Comparison of ENCODE assay signal across 11 cellular contexts in genomic region chr2:165357758-165358157, GRCh38.
DNase-seq lines count a peak whose midpoint lies in the region; ATAC-seq and TF ChIP-seq lines count a peak whose summit lies in the region.
"Had no signal": no experiment of that assay in that cellular context is flagged by ENCODE, and none has a peak within 500 bp of the region (broad histone marks: within the 10 kb centered on the region; RNA-seq: fewer than 3 reads in every experiment).

No MANE protein-coding gene starts in this region.

- H3K4me3 Mint-ChIP-seq in natural killer cell treated with Interleukin-12 subunit alpha and Interleukin-12 subunit beta and Interleukin-15 and Interleukin-18, amount 100 ng/mL, for 72 hours = no peak overlapping the region
- H3K4me3 Mint-ChIP-seq: activated naive CD8-positive, alpha-beta T cell; nephron had no signal

- 22 to 39% (median 35%) methylated on average over 2 of the region's 2 CpGs for WGBS in spleen, 5 donors

- H3K4me1 Mint-ChIP-seq in natural killer cell treated with Interleukin-12 subunit alpha and Interleukin-12 subunit beta and Interleukin-15 and Interleukin-18, amount 100 ng/mL, for 72 hours (ENCODE audit: low read depth in 2 of 2) = no peaks in the 10 kb centered on the region
- H3K4me1 Mint-ChIP-seq: nephron had no signal

- peak; percentile 90 for DNase-seq in DMS 273 (lab: John Stamatoyannopoulos, UW; ENCODE audit: unreplicated experiment)
- peak; percentile 78 for DNase-seq in fibroblast of mammary gland (ENCODE audit: low read depth)
- no peak for DNase-seq in GM10248 (ENCODE audit: extremely low spot score)
- DNase-seq in natural killer cell treated with Interleukin-12 subunit alpha and Interleukin-12 subunit beta and Interleukin-15 and Interleukin-18, amount 100 ng/mL, for 72 hours (ENCODE audit: low spot score) = no peak
- DNase-seq in spleen = no peak
- no peak for DNase-seq in NK-92 treated with Interleukin-12 subunit alpha and Interleukin-12 subunit beta, amount 100 ng/mL, for 24 hours (lab: John Stamatoyannopoulos, UW)

- H3K4me2 ChIP-seq in KMS-11 = peak overlapping the region; percentile 4; the same call in 1 of the 2 replicates

- H3K27me3 ChIP-seq in KMS-11 (ENCODE audit: insufficient read depth, low read depth) = no peaks in the 10 kb centered on the region
- H3K27me3 ChIP-seq in spleen (replicated peaks in 1 of 7) = no peaks in the 10 kb centered on the region
- H3K27me3 ChIP-seq: suprapubic skin had no signal

- H3K36me3 ChIP-seq in KMS-11 (ENCODE audit: insufficient read depth) (no peaks in the 10 kb centered on the region), spleen (no peaks in the 10 kb centered on the region)
- H3K36me3 ChIP-seq: suprapubic skin had no signal

- H3K27me3 Mint-ChIP-seq in natural killer cell treated with Interleukin-12 subunit alpha and Interleukin-12 subunit beta and Interleukin-15 and Interleukin-18, amount 100 ng/mL, for 72 hours = no peaks in the 10 kb centered on the region
- H3K27me3 Mint-ChIP-seq: activated naive CD8-positive, alpha-beta T cell had no signal

- intact Hi-C loops in spleen (cut with DNase I; ENCODE audit: low total_unique reads) = no loop called here

- no peak overlapping the region for H2AFZ ChIP-seq in KMS-11 (ENCODE audit: low read depth)

- TF ChIP-seq CTCF in KMS-11 (conservative IDR thresholded peaks at IDR 0.05; ENCODE audit: low read depth, low read length) (no peak), fibroblast of mammary gland (conservative IDR thresholded peaks at IDR 0.05; ENCODE audit: control insufficient read depth, insufficient read depth, low read depth, low read length) (no peak), GM10248 (IDR thresholded peaks at IDR 0.05; ENCODE audit: control extremely low read depth, extremely low read depth, low read depth, missing control alignments) (no peak), spleen (IDR thresholded peaks at IDR 0.05 in 8 of 11, conservative IDR thresholded peaks at IDR 0.05 in 3 of 11) (no peak)

- peaks cover 15% of the 10 kb centered on the region for H3K4me1 ChIP-seq in KMS-11 (ENCODE audit: low read depth, poor library complexity, severe bottlenecking)
- no peaks in the 10 kb centered on the region for H3K4me1 ChIP-seq in spleen
- H3K4me1 ChIP-seq: suprapubic skin had no signal

- H3K4me3 ChIP-seq in KMS-11 (IDR thresholded peaks at IDR 0.05; ENCODE audit: insufficient read depth, low read depth, low read length) (no peak overlapping the region), fibroblast of mammary gland (ENCODE audit: control insufficient read depth, low read depth, low read length) (no peak overlapping the region), spleen (no peak overlapping the region)
- H3K4me3 ChIP-seq: suprapubic skin had no signal

- H3K9ac ChIP-seq in KMS-11 = no peak overlapping the region

- H3K9me3 Mint-ChIP-seq in natural killer cell treated with Interleukin-12 subunit alpha and Interleukin-12 subunit beta and Interleukin-15 and Interleukin-18, amount 100 ng/mL, for 72 hours = no peaks in the 10 kb centered on the region
- H3K9me3 Mint-ChIP-seq: nephron had no signal

- POLR2A ChIA-PET in GM10248 (lab: Yijun Ruan, JAX) = no interaction called here

- no peak overlapping the region for H3K27ac Mint-ChIP-seq in natural killer cell treated with Interleukin-12 subunit alpha and Interleukin-12 subunit beta and Interleukin-15 and Interleukin-18, amount 100 ng/mL, for 72 hours
- H3K27ac Mint-ChIP-seq: activated naive CD8-positive, alpha-beta T cell; nephron had no signal

- peak; percentile 89 for ATAC-seq in GM21619 (IDR thresholded peaks at IDR 0.05; ENCODE audit: unreplicated experiment)
- ATAC-seq in natural killer cell treated with Interleukin-12 subunit alpha and Interleukin-12 subunit beta and Interleukin-15 and Interleukin-18, amount 100 ng/mL, for 72 hours = no peak

- no peaks in the 10 kb centered on the region for H4K20me1 ChIP-seq in KMS-11 (ENCODE audit: insufficient read depth)

- CTCF ChIA-PET in GM10248 (lab: Yijun Ruan, JAX) = no interaction called here

- H3K9me3 ChIP-seq in spleen = no peaks in the 10 kb centered on the region
- H3K9me3 ChIP-seq: suprapubic skin had no signal

- H3K79me2 ChIP-seq in KMS-11 (ENCODE audit: insufficient read depth, low read depth) = no peaks in the 10 kb centered on the region

- H3K36me3 Mint-ChIP-seq in natural killer cell treated with Interleukin-12 subunit alpha and Interleukin-12 subunit beta and Interleukin-15 and Interleukin-18, amount 100 ng/mL, for 72 hours = no peaks in the 10 kb centered on the region
- H3K36me3 Mint-ChIP-seq: activated naive CD8-positive, alpha-beta T cell had no signal

- H3K27ac ChIP-seq in KMS-11 (peak overlapping the region; percentile 12; the same call in 1 of the 2 replicates), spleen (no peak overlapping the region)
- H3K27ac ChIP-seq: suprapubic skin had no signal

- TF ChIP-seq POLR2A in spleen (IDR thresholded peaks at IDR 0.05) = no peak

Comparison
In these comparisons a context has a peak if more than half of its experiments do, and no peak if none do; other contexts are left out.
1. DNase-seq: peak in DMS 273 (single experiment) and fibroblast of mammary gland (single experiment); none in GM10248 (single experiment), natural killer cell treated with Interleukin-12 subunit alpha and Interleukin-12 subunit beta and Interleukin-15 and Interleukin-18, amount 100 ng/mL, for 72 hours (single experiment), spleen (single experiment) and NK-92 treated with Interleukin-12 subunit alpha and Interleukin-12 subunit beta, amount 100 ng/mL, for 24 hours (single experiment).